In genomic region chr2:36362291-36362690, GRCh38 we compare ENCODE assay signal across 1 cellular context.
TF ChIP-seq lines count a peak whose summit lies in the region.

No MANE protein-coding gene starts in this region.

TF ChIP-seq in HepG2, 621 proteins besides CTCF, POLR2A, EP300 and RAD21:
- TF ChIP-seq ETV6 (CRISPR knock-in tag; conservative IDR thresholded peaks at IDR 0.05) = no peak
- TF ChIP-seq XRCC5 (optimal IDR thresholded peaks at IDR 0.05; ENCODE audit: low read length) = no peak
- TF ChIP-seq ZNF33B (CRISPR knock-in tag; IDR thresholded peaks at IDR 0.05) = no peak
- TF ChIP-seq HNRNPK (IDR thresholded peaks at IDR 0.05; ENCODE audit: low read depth, low read length, poor library complexity, severe bottlenecking) = no peak
- TF ChIP-seq ZFP36L1 (CRISPR knock-in tag; IDR thresholded peaks at IDR 0.05) = no peak
